ENCODE assay signal across 9 cellular contexts in the genomic region with DNA sequence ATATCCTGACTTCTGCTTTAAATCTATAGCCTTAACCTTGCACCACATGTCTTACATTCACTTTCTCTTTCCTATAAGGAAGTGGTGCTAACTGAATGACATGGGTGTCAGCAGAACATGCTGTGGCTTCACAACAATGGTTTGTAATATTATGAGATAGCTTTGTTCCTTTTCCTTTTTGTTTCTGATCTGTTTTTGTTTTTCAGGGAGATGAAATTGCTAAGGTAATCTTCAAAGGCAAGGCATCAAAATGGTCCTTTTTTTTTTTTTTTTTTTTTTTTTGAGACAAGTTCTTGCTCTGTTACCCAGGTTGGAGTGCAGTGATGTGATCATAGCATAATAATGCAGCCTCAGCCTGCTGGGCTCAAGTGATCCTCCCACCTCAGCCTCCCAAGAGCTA. TPM values are rescaled to one million over a fixed set of nuclear protein-coding genes. Genes with fewer than 3 reads are reported as not detected.
DNase-seq lines count a peak whose midpoint lies in the region; ATAC-seq, FAIRE-seq and TF ChIP-seq lines count a peak whose summit lies in the region.
"Had no signal": no experiment of that assay in that cellular context is flagged by ENCODE, and none has a peak within 500 bp of the region (broad histone marks: within the 10 kb centered on the region; RNA-seq: fewer than 3 reads in every experiment).

No MANE protein-coding gene starts in this region.

- H3K27me3 ChIP-seq in small intestine (ENCODE audit: control insufficient read depth in 2 of 2, insufficient read depth in 2 of 2, low read length in 2 of 2): no peaks in the 10 kb centered on the region
- no peaks in the 10 kb centered on the region for H3K27me3 ChIP-seq in esophagus muscularis mucosa

- H3K4me1 ChIP-seq in small intestine (ENCODE audit: control insufficient read depth in 2 of 2, insufficient read depth in 1 of 2, low read depth in 1 of 2, low read length in 1 of 2) (no peaks in the 10 kb centered on the region), esophagus muscularis mucosa (no peaks in the 10 kb centered on the region)

- no peaks in the 10 kb centered on the region for H3K9me3 ChIP-seq in small intestine (ENCODE audit: control insufficient read depth, low read depth)
- no peaks in the 10 kb centered on the region for H3K9me3 ChIP-seq in esophagus muscularis mucosa

- peak; percentile 94 for ATAC-seq in HG02885 (IDR thresholded peaks at IDR 0.05; ENCODE audit: poor library complexity, unreplicated experiment)
- ATAC-seq: K562 had no signal

- no peak for TF ChIP-seq CTCF in esophagus muscularis mucosa (IDR thresholded peaks at IDR 0.05)

- FAIRE-seq in small intestine (lab: Jason Lieb, UNC): peak; percentile 36
- FAIRE-seq: K562 had no signal

- no peak for TF ChIP-seq EP300 in esophagus muscularis mucosa (IDR thresholded peaks at IDR 0.05)

- H3K36me3 ChIP-seq in small intestine (ENCODE audit: control insufficient read depth in 2 of 2, insufficient read depth in 2 of 2, low read length in 2 of 2): no peaks in the 10 kb centered on the region
- H3K36me3 ChIP-seq in esophagus muscularis mucosa: no peaks in the 10 kb centered on the region

- peak overlapping the region; percentile 52 for H3K27ac ChIP-seq in small intestine (ENCODE audit: low read depth in 1 of 2, low read length in 1 of 2)
- no peak overlapping the region for H3K27ac ChIP-seq in esophagus muscularis mucosa (replicated peaks in 1 of 4)

- TF ChIP-seq POLR2A in esophagus muscularis mucosa (IDR thresholded peaks at IDR 0.05; ENCODE audit: low read depth): no peak

- peak; percentile 30 for DNase-seq in GM19238 (ENCODE audit: insufficient read length, low spot score)
- peak; percentile 20 for DNase-seq in RPMI8226
- DNase-seq in small intestine: peak; percentile 68
- no peak for DNase-seq in esophagus muscularis mucosa (ENCODE audit: extremely low spot score)
- DNase-seq in UCSD-AML1 (lab: John Stamatoyannopoulos, UW; ENCODE audit: unreplicated experiment): no peak
- no peak for DNase-seq in activated CD4-positive, alpha-beta T cell treated with anti-CD3 and anti-CD28 coated beads for 1 hour
- DNase-seq: mammary epithelial cell had no signal

- intact Hi-C loops in esophagus muscularis mucosa (cut with DNase I): no loop called here

- H3K4me3 ChIP-seq in small intestine (ENCODE audit: low read depth in 1 of 2, low read length in 2 of 2): no peak overlapping the region
- H3K4me3 ChIP-seq in esophagus muscularis mucosa: no peak overlapping the region
- H3K4me3 ChIP-seq: K562 had no signal

RNA-seq across cellular contexts. Expression of a gene that starts 53.6 kb away (rescaled TPM):
- 1 to 10 TPM; 2.7 to 5.9 (median 3.4) TPM for polyA plus RNA-seq in small intestine
- 10 to 100 TPM in 3 of 4 donors, 1 to 10 TPM in 1; 10.0 to 13.9 (median 12.1) TPM for total RNA-seq in esophagus muscularis mucosa

Comparison
In these comparisons a context has a peak if more than half of its experiments do, and no peak if none do; other contexts are left out.
1. DNase-seq: peak in GM19238 (single experiment), RPMI8226 (single experiment) and small intestine (single experiment); none in esophagus muscularis mucosa (single experiment), UCSD-AML1 (single experiment) and activated CD4-positive, alpha-beta T cell treated with anti-CD3 and anti-CD28 coated beads for 1 hour (single experiment).
2. H3K27ac ChIP-seq: peak in small intestine (2 of 2); none in esophagus muscularis mucosa (0 of 4).